ENCODE assay signal across 29 cellular contexts in genomic region chr1:41341365-41341683, GRCh38. TPM values are rescaled to one million over a fixed set of nuclear protein-coding genes. Genes with fewer than 3 reads are reported as not detected.
DNase-seq lines count a peak whose midpoint lies in the region; ATAC-seq, FAIRE-seq and TF ChIP-seq lines count a peak whose summit lies in the region.
"Had no signal": no experiment of that assay in that cellular context is flagged by ENCODE, and none has a peak within 500 bp of the region (broad histone marks: within the 10 kb centered on the region; RNA-seq: fewer than 3 reads in every experiment).

No MANE protein-coding gene starts in this region.

- intact Hi-C loops in A673 (cut with micrococcal nuclease; ENCODE audit: unreplicated experiment), result no loop called here
- intact Hi-C loops in K562 (cut with micrococcal nuclease), result no loop called here
- intact Hi-C loops in left ventricle myocardium superior (cut with micrococcal nuclease), result no loop called here
- intact Hi-C loops in tibial artery (cut with DNase I; ENCODE audit: low total_unique reads), result no loop called here

- peaks cover 3% of the 10 kb centered on the region for H3K9me3 ChIP-seq in A673 (ENCODE audit: low read depth, low read length, poor library complexity, severe bottlenecking)
- no peaks in the 10 kb centered on the region for H3K9me3 ChIP-seq in K562 (replicated peaks; ENCODE audit: control insufficient read depth, insufficient read depth, low read depth, low read length)
- peaks cover 0 to 10% (median 0%) of the 10 kb centered on the region in 3 donors for H3K9me3 ChIP-seq in tibial artery
- H3K9me3 ChIP-seq: uterus had no signal

- H4K20me1 ChIP-seq in K562 (replicated peaks; ENCODE audit: control insufficient read depth, insufficient read depth, low read length), result no peaks in the 10 kb centered on the region

- H3K79me2 ChIP-seq in K562 (ENCODE audit: control insufficient read depth, insufficient read depth, low read length), result no peaks in the 10 kb centered on the region
- H3K79me2 ChIP-seq: parathyroid adenoma had no signal

- H3K4me2 ChIP-seq in K562 (ENCODE audit: insufficient read depth, low read length), result no peak overlapping the region

- DNase-seq in A673 (ENCODE audit: low spot score) (peak; percentile 52), DMS53 treated with DMSO at 0.1 percent for 48 hours (lab: John Stamatoyannopoulos, UW; ENCODE audit: unreplicated experiment) (peak; percentile 46), K562 (ENCODE audit: extremely low read depth in 1 of 4, low spot score in 3 of 4) (no peak), mesenteric fat pad (ENCODE audit: low spot score) (peak; percentile 24), Ammon's horn (ENCODE audit: low spot score) (no peak), left ventricle myocardium superior (no peak), tibial artery (no peak)
- no peak for DNase-seq in activated T-cell treated with anti-CD3 and anti-CD28 coated beads, Interleukin-2, amount 50 U/mL, for 24 hours
- DNase-seq: activated CD4-positive, alpha-beta memory T cell treated with anti-CD3 and anti-CD28 coated beads for 36 hours; activated CD4-positive, alpha-beta T cell treated with anti-CD3 and anti-CD28 coated beads for 1 hour; activated naive CD4-positive, alpha-beta T cell treated with anti-CD3 and anti-CD28 coated beads, Interleukin-2, amount 10 ng/mL, durations not matched to agents 7 days and 5 days; CD8-positive, alpha-beta memory T cell; DMS79 treated with DMSO at 0.1 percent for 48 hours; GF-D8; hippocampal formation; MG63; NCI-H1105 treated with DMSO at 0.1 percent for 48 hours; SHP77; stimulated activated CD4-positive, alpha-beta T cell treated with anti-CD3 and anti-CD28 coated beads, Interleukin-1b, Interleukin-23, amount 100 ng/mL, for 48 hours; stimulated activated naive CD8-positive, alpha-beta T cell treated with anti-CD3 and anti-CD28 coated beads, Interleukin-15, amount 100 ng/mL, for 72 hours; T-helper 2 cell; uterus had no signal

- TF ChIP-seq RAD21 in K562 (CRISPR knock-in tag; conservative IDR thresholded peaks at IDR 0.05 in 1 of 2, IDR thresholded peaks at IDR 0.05 in 1 of 2), result no peak

- H3K9me1 ChIP-seq in K562 (ENCODE audit: control insufficient read depth, insufficient read depth, low read length), result no peaks in the 10 kb centered on the region

- H3K4me3 ChIP-seq in A673 (ENCODE audit: low read depth, low read length, poor library complexity, severe bottlenecking), result no peak overlapping the region
- H3K4me3 ChIP-seq in K562, result no peak overlapping the region
- no peak overlapping the region for H3K4me3 ChIP-seq in tibial artery
- H3K4me3 ChIP-seq: adrenal gland, gastroesophageal sphincter, MG63, uterus had no signal

- no peaks in the 10 kb centered on the region for H3K36me3 Mint-ChIP-seq in activated T-cell treated with anti-CD3 and anti-CD28 coated beads, Interleukin-2, amount 50 U/mL, for 24 hours (ENCODE audit: low read depth)
- H3K36me3 Mint-ChIP-seq: activated CD4-positive, alpha-beta memory T cell treated with anti-CD3 and anti-CD28 coated beads for 36 hours; activated naive CD4-positive, alpha-beta T cell treated with anti-CD3 and anti-CD28 coated beads, Interleukin-2, amount 10 ng/mL, durations not matched to agents 7 days and 5 days had no signal

- TF ChIP-seq EP300 in K562 (IDR thresholded peaks at IDR 0.05; ENCODE audit: low read length), result no peak

- no TSS peak for BruUV-seq in A673 (replicated peaks; lab: Mats Ljungman, UMichigan)
- no TSS peak for BruUV-seq in K562 (replicated peaks; lab: Mats Ljungman, UMichigan)

- ATAC-seq in K562 (no peak), left ventricle myocardium superior (no peak)
- ATAC-seq: gastroesophageal sphincter; stimulated activated naive CD8-positive, alpha-beta T cell treated with anti-CD3 and anti-CD28 coated beads, Interleukin-15, amount 100 ng/mL, for 72 hours had no signal

- FAIRE-seq in K562 (lab: Jason Lieb, UNC), result no peak

- in situ Hi-C loops in K562 (cut with MboI), result no loop called here

- CTCF ChIA-PET in A673 (lab: Charles Lee) (interaction anchor here (0.7 kb wide), 1 partner anchor 91 kb away, joined by 3 read pairs; no protein-coding TSS in a partner anchor), K562 (lab: Yijun Ruan, JAX; ENCODE audit: low intra/inter-chr PET ratio) (no interaction called here)

- H3K4me3 Mint-ChIP-seq in activated T-cell treated with anti-CD3 and anti-CD28 coated beads, Interleukin-2, amount 50 U/mL, for 24 hours, result no peak overlapping the region
- H3K4me3 Mint-ChIP-seq: activated CD4-positive, alpha-beta memory T cell treated with anti-CD3 and anti-CD28 coated beads for 36 hours; activated naive CD4-positive, alpha-beta T cell treated with anti-CD3 and anti-CD28 coated beads, Interleukin-2, amount 10 ng/mL, durations not matched to agents 7 days and 5 days; B cell; CD8-positive, alpha-beta memory T cell; central memory CD8-positive, alpha-beta T cell; memory B cell; stimulated activated naive CD8-positive, alpha-beta T cell treated with anti-CD3 and anti-CD28 coated beads, Interleukin-15, amount 100 ng/mL, for 72 hours had no signal

- H3K27ac ChIP-seq in A673 (ENCODE audit: low read depth, low read length, poor library complexity, severe bottlenecking) (no peak overlapping the region), K562 (ENCODE audit: extremely low read depth, low read depth, low read length) (no peak overlapping the region), tibial artery (no peak overlapping the region)
- H3K27ac ChIP-seq: adrenal gland, gastroesophageal sphincter, parathyroid adenoma, Peyer's patch had no signal

- H3K27me3 Mint-ChIP-seq in activated T-cell treated with anti-CD3 and anti-CD28 coated beads, Interleukin-2, amount 50 U/mL, for 24 hours, result peaks cover 53% of the 10 kb centered on the region

- no peak for TF ChIP-seq CTCF in A673 (conservative IDR thresholded peaks at IDR 0.05; ENCODE audit: low read depth, low read length)
- TF ChIP-seq CTCF in K562 (IDR thresholded peaks at IDR 0.05 in 2 of 3, conservative IDR thresholded peaks at IDR 0.05 in 1 of 3; ENCODE audit: insufficient read depth in 2 of 3, low read depth in 1 of 3, low read length in 3 of 3), result no peak
- no peak for TF ChIP-seq CTCF in tibial artery (IDR thresholded peaks at IDR 0.05)

- no peaks in the 10 kb centered on the region for H3K27me3 ChIP-seq in A673 (replicated peaks; ENCODE audit: insufficient read depth, low read depth, low read length, poor library complexity)
- H3K27me3 ChIP-seq in K562 (ENCODE audit: control insufficient read depth in 2 of 2, insufficient read depth in 2 of 2, low read length in 2 of 2), result peaks cover 0 to 3% of the 10 kb centered on the region in 2 experiments; a peak in 1 of 5 replicates
- peaks cover 0 to 5% of the 10 kb centered on the region in 2 donors for H3K27me3 ChIP-seq in tibial artery
- H3K27me3 ChIP-seq: adrenal gland, gastroesophageal sphincter, MG63, Peyer's patch, uterus had no signal

- no peak overlapping the region for H3K27ac Mint-ChIP-seq in activated T-cell treated with anti-CD3 and anti-CD28 coated beads, Interleukin-2, amount 50 U/mL, for 24 hours
- H3K27ac Mint-ChIP-seq: activated CD4-positive, alpha-beta memory T cell treated with anti-CD3 and anti-CD28 coated beads for 36 hours; activated naive CD4-positive, alpha-beta T cell treated with anti-CD3 and anti-CD28 coated beads, Interleukin-2, amount 10 ng/mL, durations not matched to agents 7 days and 5 days; B cell; CD8-positive, alpha-beta memory T cell; memory B cell; stimulated activated naive CD8-positive, alpha-beta T cell treated with anti-CD3 and anti-CD28 coated beads, Interleukin-15, amount 100 ng/mL, for 72 hours had no signal

- H3K4me1 ChIP-seq in A673 (ENCODE audit: insufficient read depth, low read length, poor library complexity, severe bottlenecking) (peaks cover 7% of the 10 kb centered on the region), K562 (replicated peaks in 1 of 2; ENCODE audit: control insufficient read depth in 2 of 2, insufficient read depth in 2 of 2, low read length in 2 of 2) (peaks cover 0 to 4% of the 10 kb centered on the region in 2 experiments; a peak in 3 of 5 replicates), tibial artery (no peaks in the 10 kb centered on the region)
- H3K4me1 ChIP-seq: adrenal gland, parathyroid adenoma, Peyer's patch, uterus had no signal

- H3K4me1 Mint-ChIP-seq in activated T-cell treated with anti-CD3 and anti-CD28 coated beads, Interleukin-2, amount 50 U/mL, for 24 hours (ENCODE audit: low read depth), result peaks cover 11% of the 10 kb centered on the region

- H3K36me3 ChIP-seq in A673 (ENCODE audit: insufficient read depth, low read length, poor library complexity, severe bottlenecking) (no peaks in the 10 kb centered on the region), K562 (ENCODE audit: control insufficient read depth, insufficient read depth, low read length) (no peaks in the 10 kb centered on the region), tibial artery (no peaks in the 10 kb centered on the region)
- H3K36me3 ChIP-seq: adrenal gland, gastroesophageal sphincter, MG63, Peyer's patch, uterus had no signal

- peak overlapping the region; percentile 1; the same call in 1 of the 2 replicates for H2AFZ ChIP-seq in K562 (ENCODE audit: low read depth, low read length)
- H2AFZ ChIP-seq: parathyroid adenoma had no signal

- H3K9me3 Mint-ChIP-seq in activated T-cell treated with anti-CD3 and anti-CD28 coated beads, Interleukin-2, amount 50 U/mL, for 24 hours, result peaks cover 9% of the 10 kb centered on the region
- H3K9me3 Mint-ChIP-seq: central memory CD8-positive, alpha-beta T cell had no signal

- H3K9ac ChIP-seq in K562 (ENCODE audit: insufficient read depth in 1 of 2, low read depth in 2 of 2, low read length in 2 of 2), result no peak overlapping the region
- H3K9ac ChIP-seq: parathyroid adenoma had no signal

- no peak for TF ChIP-seq POLR2A in K562 (conservative IDR thresholded peaks at IDR 0.05)

- POLR2A ChIA-PET in A673 (lab: Charles Lee; ENCODE audit: low non-redundant PET) (no interaction called here), K562 (lab: Yijun Ruan, JAX) (interaction anchor here (0.8 to 2.8 kb wide), 6 partner anchors 8 to 650 kb away, joined by 3 to 9 read pairs (median 4); partner anchors contain the start of gene NFYC)

RNA-seq across cellular contexts. Expression of gene FOXO6, which starts 19.9 kb away (rescaled TPM):
- total RNA-seq in A673 (2021) (6.1 and 7.6 TPM in 2 replicates), K562 (2014; rRNA removed) (0.08 TPM in 1 of 2 replicates, not detected in the other), K562 (2014; rRNA removed; fragmentation: Illumina TruSeq; extraction: Trizol) (not detected in 2 replicates), K562 (2015; rRNA removed; fragmentation: Illumina TruSeq; extraction: Trizol) (0.04 TPM in 1 of 2 replicates, not detected in the other), K562 (2021) (0.31 and 0.38 TPM in 2 replicates), mesenteric fat pad (not detected), left ventricle myocardium superior (3.4 TPM)
- total RNA-seq in K562 (2011; cell fraction: chromatin; rRNA removed; ENCODE audit: low replicate concordance), result not detected in 2 replicates
- total RNA-seq in K562 (2011; cell fraction: nucleolus; rRNA removed), result 0.17 and 0.53 TPM in 2 replicates
- not detected in 2 replicates for total RNA-seq in K562 (2011; cell fraction: nucleoplasm; rRNA removed)
- polyA plus RNA-seq in K562 (2011; rRNA removed) (not detected in 2 replicates), K562 (2014; fragmentation: Illumina TruSeq; extraction: Trizol) (0.10 TPM in 1 of 2 replicates, not detected in the other), K562 (2014; fragmentation: Nextera tagmentation; extraction: Ambion mirVana) (not detected), K562 (2014; rRNA removed) (0.13 and 0.43 TPM in 2 replicates)
- not detected in 2 replicates for polyA plus RNA-seq in K562 (2011; cell fraction: cytosol; rRNA removed)
- polyA plus RNA-seq in K562 (2011; cell fraction: nucleus; rRNA removed), result 0.04 and 0.06 TPM in 2 replicates
- 0.18 and 0.51 TPM in 2 replicates for polyA plus RNA-seq in K562 (2012)
- polyA minus RNA-seq in K562 (2011; rRNA and poly(A)+ RNA removed), result 0.14 TPM in 1 of 2 replicates, not detected in the other
- not detected in 2 replicates for polyA minus RNA-seq in K562 (2011; cell fraction: cytosol; rRNA and poly(A)+ RNA removed)
- 0.22 and 0.27 TPM in 2 replicates for polyA minus RNA-seq in K562 (2011; cell fraction: nucleus; rRNA and poly(A)+ RNA removed)
- polyA plus RNA-seq: CD8-positive, alpha-beta memory T cell had no signal

Comparison
In these comparisons a context has a peak if more than half of its experiments do, and no peak if none do; other contexts are left out.
1. DNase-seq: peak in A673 (single experiment), DMS53 treated with DMSO at 0.1 percent for 48 hours (single experiment) and mesenteric fat pad (single experiment); none in K562 (0 of 4), activated T-cell treated with anti-CD3 and anti-CD28 coated beads, Interleukin-2, amount 50 U/mL, for 24 hours (single experiment), Ammon's horn (single experiment), left ventricle myocardium superior (single experiment) and tibial artery (0 of 2).